Comparison of ENCODE assay signal across 1 cellular context in genomic region chr19:55598719-55599467, GRCh38.
TF ChIP-seq lines count a peak whose summit lies in the region.

No MANE protein-coding gene starts in this region.

TF ChIP-seq in A549, 52 proteins besides CTCF, POLR2A, EP300 and RAD21 (continued from another document):
- TF ChIP-seq REST (IDR thresholded peaks at IDR 0.05) (no peak), NPAS2 (CRISPR knock-in tag; IDR thresholded peaks at IDR 0.05; ENCODE audit: borderline replicate concordance) (no peak), BCL3 (IDR thresholded peaks at IDR 0.05) (no peak; the same call in 2 of the 3 replicates), E2F6 (IDR thresholded peaks at IDR 0.05; ENCODE audit: borderline replicate concordance, low read depth) (no peak), CBX8 (IDR thresholded peaks at IDR 0.05) (no peak), ELK1 (IDR thresholded peaks at IDR 0.05; ENCODE audit: low read depth, low read length) (no peak), KDM1A (IDR thresholded peaks at IDR 0.05; ENCODE audit: low read depth) (no peak), TP53 (CRISPR knock-in tag; IDR thresholded peaks at IDR 0.05) (0 out of 2 replicates have a peak, but pooled peaks have one; percentile 39), CHD2 (IDR thresholded peaks at IDR 0.05; ENCODE audit: low read length, partially characterized antibody) (no peak), HDAC2 (IDR thresholded peaks at IDR 0.05) (no peak), RARB (CRISPR knock-in tag; IDR thresholded peaks at IDR 0.05) (no peak), POLR2AphosphoS2 (conservative IDR thresholded peaks at IDR 0.05; ENCODE audit: low read length) (no peak), ZSCAN20 (CRISPR knock-in tag; IDR thresholded peaks at IDR 0.05) (no peak), ATOH8 (CRISPR knock-in tag; IDR thresholded peaks at IDR 0.05; ENCODE audit: low read depth) (0 out of 2 replicates have a peak, but pooled peaks have one; percentile 21), CEBPB (IDR thresholded peaks at IDR 0.05) (no peak; a peak in 1 of 4 replicates), HOXA7 (CRISPR knock-in tag; IDR thresholded peaks at IDR 0.05) (0 out of 2 replicates have a peak, but pooled peaks have one; percentile 7), MYC (IDR thresholded peaks at IDR 0.05; ENCODE audit: borderline replicate concordance, low read length) (no peak; the same call in 1 of the 2 replicates), PHF8 (IDR thresholded peaks at IDR 0.05; ENCODE audit: borderline replicate concordance, low read depth) (peak; percentile 82; the same call in 1 of the 2 replicates), JUN (IDR thresholded peaks at IDR 0.05) (peak in 1 of 2 experiments; percentile 90; a peak in 2 of 5 replicates), FOXS1 (CRISPR knock-in tag; IDR thresholded peaks at IDR 0.05) (no peak), RCOR1 (IDR thresholded peaks at IDR 0.05; ENCODE audit: low read depth, low read length) (no peak), SMC3 (IDR thresholded peaks at IDR 0.05) (peak; percentile 41; the same call in 1 of the 3 replicates), FOSL2 (IDR thresholded peaks at IDR 0.05) (no peak), FOSL2 (CRISPR knock-in tag; IDR thresholded peaks at IDR 0.05) (peak; percentile 10; the same call in 1 of the 2 replicates), HES2 (IDR thresholded peaks at IDR 0.05) (no peak), HOXB5 (CRISPR knock-in tag; IDR thresholded peaks at IDR 0.05) (peak; percentile 75), HMGXB4 (CRISPR knock-in tag; IDR thresholded peaks at IDR 0.05; ENCODE audit: borderline replicate concordance) (no peak), HOXB13 (CRISPR knock-in tag; IDR thresholded peaks at IDR 0.05; ENCODE audit: low read depth) (no peak), MAFK (IDR thresholded peaks at IDR 0.05; ENCODE audit: partially characterized antibody) (no peak), MAZ (IDR thresholded peaks at IDR 0.05; ENCODE audit: borderline replicate concordance, low read depth, low read length) (0 out of 2 replicates have a peak, but pooled peaks have one; percentile 69), TFCP2L1 (CRISPR knock-in tag; IDR thresholded peaks at IDR 0.05) (no peak), ZC3H11A (IDR thresholded peaks at IDR 0.05) (no peak), GATA3 (IDR thresholded peaks at IDR 0.05; ENCODE audit: borderline replicate concordance) (no peak), RFX5 (IDR thresholded peaks at IDR 0.05) (no peak), FOSB (CRISPR knock-in tag; IDR thresholded peaks at IDR 0.05) (no peak), CBX2 (IDR thresholded peaks at IDR 0.05; ENCODE audit: borderline replicate concordance, low read depth) (no peak), MAX (IDR thresholded peaks at IDR 0.05) (peak; percentile 8; the same call in 1 of the 2 replicates), NFE2L2 (conservative IDR thresholded peaks at IDR 0.05; ENCODE audit: low read length) (no peak), EHF (CRISPR knock-in tag; IDR thresholded peaks at IDR 0.05) (no peak), NR3C1 (IDR thresholded peaks at IDR 0.05) (no peak), CHD4 (IDR thresholded peaks at IDR 0.05; ENCODE audit: borderline replicate concordance) (no peak), ZNF302 (CRISPR knock-in tag; IDR thresholded peaks at IDR 0.05) (no peak)
